Comparison of ENCODE assay signal across 8 cellular contexts in the genomic region with DNA sequence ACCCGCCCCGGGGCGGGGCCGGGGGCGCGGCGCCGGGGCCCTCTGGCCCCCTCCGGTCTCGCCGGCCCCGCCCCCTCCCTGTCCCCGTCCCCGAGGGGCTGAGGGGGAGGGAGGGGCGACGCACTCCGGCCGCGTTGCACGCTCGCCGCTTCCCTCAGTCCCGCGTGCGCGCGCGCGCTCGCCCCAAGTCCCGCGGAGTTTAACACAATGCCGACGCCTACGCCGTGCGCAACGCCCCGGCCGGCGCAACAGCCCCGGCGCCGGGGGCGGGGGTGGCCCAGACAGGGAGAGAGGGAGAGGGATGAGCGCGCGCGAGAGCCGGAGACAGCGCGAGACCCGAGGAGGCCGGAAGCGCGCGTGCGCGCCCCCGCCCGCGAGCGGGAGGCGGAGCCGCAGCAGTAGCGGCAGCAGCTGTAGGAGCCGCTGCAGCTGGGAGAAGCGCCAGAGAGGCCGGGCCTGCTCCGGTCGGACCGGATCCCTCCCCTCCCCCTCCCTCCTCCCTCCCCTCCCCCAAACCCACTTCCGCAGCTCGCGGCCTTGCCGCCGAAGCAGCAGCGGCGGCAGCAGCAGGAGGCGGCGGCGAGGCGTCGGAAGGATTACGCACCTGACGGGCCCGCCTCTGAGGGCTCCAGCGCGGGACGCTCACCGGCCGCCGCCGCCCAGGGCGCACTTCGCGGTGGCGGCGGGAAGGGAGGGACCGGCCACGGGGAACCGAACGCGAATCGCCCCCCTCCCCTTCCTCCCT. TPM values are rescaled to one million over a fixed set of nuclear protein-coding genes. Genes with fewer than 3 reads are reported as not detected.
A peak's percentile ranks its signal among the peaks of the same experiment; 100 is the strongest.
DNase-seq lines count a peak whose midpoint lies in the region; ATAC-seq and TF ChIP-seq lines count a peak whose summit lies in the region.

No MANE protein-coding gene starts in this region.

- no peak for TF ChIP-seq EP300 in transverse colon (IDR thresholded peaks at IDR 0.05; ENCODE audit: low read depth)

- H2AFZ ChIP-seq in SU-DHL-6 (ENCODE audit: low read depth, low read length, severe bottlenecking) (no peak overlapping the region), trophoblast cell (ENCODE audit: insufficient read depth, low read length, poor library complexity) (peak overlapping the region; percentile 97)

- in situ Hi-C loops in transverse colon (cut with MboI; ENCODE audit: low pct_ligation_motif_present in 1 of 4, low pct_unique_long_range_greater_than_20kb in 1 of 4, low sequenced_read_pairs in 3 of 4), result no loop called here

- H2BK120ac ChIP-seq in trophoblast cell (ENCODE audit: insufficient read depth, low read length, poor library complexity), result peak overlapping the region; percentile 97

- H4K8ac ChIP-seq in trophoblast cell (ENCODE audit: low read depth, low read length), result peak overlapping the region; percentile 100

- H3K4me1 ChIP-seq in adipocyte (ENCODE audit: control insufficient read depth, insufficient read depth, low read length) (peaks cover 52% of the 10 kb centered on the region), trophoblast cell (ENCODE audit: control insufficient read depth in 1 of 2, insufficient read depth in 2 of 2, low read length in 2 of 2) (peaks cover 0 to 3% of the 10 kb centered on the region in 2 experiments), transverse colon (peaks cover 16 to 55% (median 29%) of the 10 kb centered on the region in 4 donors)

- peak overlapping the region; percentile 100 for H3K14ac ChIP-seq in trophoblast cell (ENCODE audit: low read length)

- peak overlapping the region; percentile 99 for H3K18ac ChIP-seq in trophoblast cell (ENCODE audit: low read length)

- peak overlapping the region; percentile 91 for H3K4me3 ChIP-seq in GM12865 (ENCODE audit: low read depth, low read length)
- H3K4me3 ChIP-seq in SU-DHL-6 (ENCODE audit: insufficient read depth, low read length, poor library complexity, severe bottlenecking), result peak overlapping the region; percentile 91
- H3K4me3 ChIP-seq in adipocyte (ENCODE audit: low read length), result peak overlapping the region; percentile 93
- H3K4me3 ChIP-seq in trophoblast cell (ENCODE audit: low read depth, low read length), result peak overlapping the region; percentile 98
- H3K4me3 ChIP-seq in transverse colon, result peak overlapping the region; percentile 90 to 98 (median 96)

- peaks cover 15% of the 10 kb centered on the region; the same call in 1 of the 2 replicates for H4K20me1 ChIP-seq in SU-DHL-6 (ENCODE audit: low read depth, low read length)

- H3K79me2 ChIP-seq in SU-DHL-6 (ENCODE audit: insufficient read depth, low read length) (peaks cover 84% of the 10 kb centered on the region), trophoblast cell (ENCODE audit: control insufficient read depth, insufficient read depth, low read length, poor library complexity) (peaks cover 26% of the 10 kb centered on the region)

- H3K27ac ChIP-seq in SU-DHL-6 (ENCODE audit: low read depth, low read length) (peak overlapping the region; percentile 98), trophoblast cell (ENCODE audit: low read depth, low read length) (peak overlapping the region; percentile 100), transverse colon (peak overlapping the region; percentile 97 to 100 (median 100))

- H3K9me3 ChIP-seq in SU-DHL-6 (ENCODE audit: insufficient read depth, low read length) (no peaks in the 10 kb centered on the region), adipocyte (ENCODE audit: control insufficient read depth, low read length) (no peaks in the 10 kb centered on the region), trophoblast cell (ENCODE audit: insufficient read depth, low read depth, low read length) (no peaks in the 10 kb centered on the region), transverse colon (no peaks in the 10 kb centered on the region)

- peak overlapping the region; percentile 73 for H2BK12ac ChIP-seq in trophoblast cell (ENCODE audit: low read length)

- peak overlapping the region; percentile 98 for H2AK5ac ChIP-seq in trophoblast cell (ENCODE audit: low read length)

- peak overlapping the region; percentile 99 for H4K12ac ChIP-seq in trophoblast cell (ENCODE audit: low read depth, low read length)

- peak overlapping the region; percentile 100 for H2BK5ac ChIP-seq in trophoblast cell (ENCODE audit: low read depth, low read length, poor library complexity)

- no peak overlapping the region for H3K23ac ChIP-seq in trophoblast cell (ENCODE audit: low read length)

- intact Hi-C loops in cardiac septum (cut with DNase I), result loop anchor here (1.0 kb wide), 2 partner anchors 16 to 62 kb away; a partner anchor contains a TSS
- intact Hi-C loops in transverse colon (cut with DNase I; ENCODE audit: low total_unique reads), result loop anchor here (10.0 kb wide), 1 partner anchor 54 kb away; no protein-coding TSS in a partner anchor

- TF ChIP-seq POLR2A in transverse colon (IDR thresholded peaks at IDR 0.05), result peak; percentile 70

- peak overlapping the region; percentile 100 for H4K91ac ChIP-seq in trophoblast cell (ENCODE audit: low read depth, low read length)

- peak; percentile 79 for ATAC-seq in HG02763 (IDR thresholded peaks at IDR 0.05; ENCODE audit: unreplicated experiment)

- H3K4me2 ChIP-seq in SU-DHL-6 (ENCODE audit: low read depth, low read length, poor library complexity, severe bottlenecking), result peak overlapping the region; percentile 55
- H3K4me2 ChIP-seq in trophoblast cell (ENCODE audit: low read length), result peak overlapping the region; percentile 89

- peaks cover 23% of the 10 kb centered on the region for H3F3A ChIP-seq in SU-DHL-6 (ENCODE audit: insufficient read depth)

- no peak for TF ChIP-seq CTCF in GM12865 (IDR thresholded peaks at IDR 0.05; ENCODE audit: insufficient read depth, low read depth, low read length, missing control alignments)
- no peak for TF ChIP-seq CTCF in SU-DHL-6 (IDR thresholded peaks at IDR 0.05; ENCODE audit: insufficient read depth, low read length, poor library complexity, severe bottlenecking)
- peak in 1 of 5 experiments; percentile 18 for TF ChIP-seq CTCF in transverse colon (IDR thresholded peaks at IDR 0.05)

- no peaks in the 10 kb centered on the region for H3K9me2 ChIP-seq in SU-DHL-6 (replicated peaks; ENCODE audit: insufficient read depth, low read length)

- DNase-seq in GM12865 (ENCODE audit: low read depth) (peak; percentile 100), NCI-H1417 (lab: John Stamatoyannopoulos, UW) (peak; percentile 97 to 100 (median 100)), adipocyte (ENCODE audit: low read depth) (peak; percentile 100), cardiac septum (ENCODE audit: low spot score) (peak; percentile 98), trophoblast cell (peak; percentile 99), transverse colon (peak; percentile 97)

- H3K27me3 ChIP-seq in SU-DHL-6 (ENCODE audit: low read length) (no peaks in the 10 kb centered on the region), adipocyte (replicated peaks; ENCODE audit: control insufficient read depth, insufficient read depth, low read length) (no peaks in the 10 kb centered on the region), trophoblast cell (ENCODE audit: insufficient read depth, low read length) (no peaks in the 10 kb centered on the region), transverse colon (no peaks in the 10 kb centered on the region)

- H3K79me1 ChIP-seq in trophoblast cell (ENCODE audit: low read length), result peaks cover 22% of the 10 kb centered on the region

- WGBS in trophoblast cell (ENCODE audit: extremely low coverage, insufficient coverage, insufficient read length), result no CpG with 5 or more reads among the region's 105 CpGs
- WGBS in transverse colon (ENCODE audit: low coverage in 1 of 2), 2 donors, result 1% methylated on average over 53 of the region's 105 CpGs; no CpG with 5 or more reads in 1 of the 2 donors

- peak overlapping the region; percentile 97 for H3K4ac ChIP-seq in trophoblast cell (ENCODE audit: low read depth, low read length)

- peak overlapping the region; percentile 100 for H3K9ac ChIP-seq in SU-DHL-6 (ENCODE audit: low read length)
- peak overlapping the region; percentile 100 for H3K9ac ChIP-seq in adipocyte (ENCODE audit: low read length)
- H3K9ac ChIP-seq in trophoblast cell (ENCODE audit: low read length), result peak overlapping the region; percentile 95

- H3K36me3 ChIP-seq in SU-DHL-6 (ENCODE audit: low read length) (peaks cover 16% of the 10 kb centered on the region; the same call in 1 of the 2 replicates), adipocyte (ENCODE audit: control insufficient read depth, insufficient read depth, low read length, severe bottlenecking) (peaks cover 2% of the 10 kb centered on the region), trophoblast cell (ENCODE audit: control insufficient read depth in 1 of 2, insufficient read depth in 2 of 2, low read length in 2 of 2) (peaks cover under 1 to 4% of the 10 kb centered on the region in 2 experiments), transverse colon (no peaks in the 10 kb centered on the region)

RNA-seq across cellular contexts. Expression of a gene that starts 0.9 kb away (rescaled TPM):
- total RNA-seq in cardiac septum (8.0 TPM), transverse colon (1 to 10 TPM; 2.4 to 9.6 (median 7.6) TPM)
- polyA plus RNA-seq in trophoblast cell (2013), result 26.4 and 27.4 TPM in 2 replicates

Comparison
In these comparisons a context has a peak if more than half of its experiments do, and no peak if none do; other contexts are left out.
1. Peak in every context shown above with its lines: DNase-seq, ATAC-seq, H3K4me3 ChIP-seq and H3K27ac ChIP-seq.